ENCODE assay signal across 19 cellular contexts in the genomic region with DNA sequence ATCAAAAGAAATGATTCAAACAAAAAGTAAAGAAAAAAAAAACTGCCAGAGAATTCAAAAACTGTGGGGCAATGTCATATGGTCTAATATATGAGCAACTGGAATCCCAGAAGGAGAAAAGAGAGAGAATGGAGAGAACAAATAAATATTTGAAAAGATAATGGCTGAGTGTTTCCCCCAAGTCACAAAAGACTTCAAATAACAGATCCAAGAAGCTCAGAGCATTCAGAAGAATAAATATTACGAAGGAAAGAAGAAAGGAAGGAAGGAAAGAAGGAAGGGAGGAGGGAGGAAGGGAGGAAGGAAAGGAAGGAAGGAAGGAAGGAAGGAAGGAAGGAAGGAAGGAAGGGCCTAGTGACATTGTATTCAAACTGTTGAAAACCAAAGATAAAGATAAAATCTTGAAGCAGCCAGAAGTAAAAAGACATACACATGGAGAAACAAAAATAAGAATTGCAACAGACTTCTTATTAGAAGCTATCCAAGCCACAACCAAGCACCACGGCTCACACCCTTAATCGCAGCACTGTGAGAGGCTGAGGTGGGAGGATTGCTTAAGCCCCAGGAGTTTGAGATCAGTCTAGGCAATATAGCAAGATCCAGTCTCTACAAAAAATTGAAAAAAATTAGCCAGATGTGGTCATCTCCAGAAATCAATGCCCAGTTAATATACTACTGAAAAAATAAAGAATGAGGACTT.
A peak's percentile ranks its signal among the peaks of the same experiment; 100 is the strongest.
DNase-seq lines count a peak whose midpoint lies in the region; ATAC-seq and TF ChIP-seq lines count a peak whose summit lies in the region.
"Had no signal": no experiment of that assay in that cellular context is flagged by ENCODE, and none has a peak within 500 bp of the region (broad histone marks: within the 10 kb centered on the region; RNA-seq: fewer than 3 reads in every experiment).

No MANE protein-coding gene starts in this region.

- H3K27me3 ChIP-seq in right cardiac atrium (ENCODE audit: control insufficient read depth, insufficient read depth) (no peaks in the 10 kb centered on the region), uterus (no peaks in the 10 kb centered on the region), Peyer's patch (no peaks in the 10 kb centered on the region)

- H3K27me3 Mint-ChIP-seq in activated T-cell treated with anti-CD3 and anti-CD28 coated beads, Interleukin-2, amount 50 U/mL, for 72 hours (ENCODE audit: low read depth) = no peaks in the 10 kb centered on the region
- H3K27me3 Mint-ChIP-seq: activated CD4-positive, alpha-beta memory T cell treated with anti-CD3 and anti-CD28 coated beads, Interleukin-2, amount 10 ng/mL, durations not matched to agents 7 days and 5 days; dendritic cell treated with granulocyte-macrophage colony-stimulating factor and Interleukin-4, amounts not matched to agents 40 ng/mL and 50 ng/mL, for 4 days had no signal

- peak overlapping the region; percentile 64 for H3K27ac Mint-ChIP-seq in activated T-cell treated with anti-CD3 and anti-CD28 coated beads, Interleukin-2, amount 50 U/mL, for 72 hours
- H3K27ac Mint-ChIP-seq: activated CD4-positive, alpha-beta memory T cell treated with anti-CD3 and anti-CD28 coated beads, Interleukin-2, amount 10 ng/mL, durations not matched to agents 7 days and 5 days; activated T-helper 17 cell treated with anti-CD3 and anti-CD28 coated beads, Interleukin-2, amount 50 U/mL, for 72 hours; dendritic cell treated with granulocyte-macrophage colony-stimulating factor and Interleukin-4, amounts not matched to agents 40 ng/mL and 50 ng/mL, for 4 days; naive thymus-derived CD8-positive, alpha-beta T cell had no signal

- DNase-seq in activated T-cell treated with anti-CD3 and anti-CD28 coated beads, Interleukin-2, amount 50 U/mL, for 72 hours = no peak
- DNase-seq in activated T-cell treated with anti-CD3 and anti-CD28 coated beads, Interleukin-2, amount 50 U/mL, for 48 hours = no peak
- DNase-seq in astrocyte of the hippocampus (ENCODE audit: low read depth, low spot score) = peak; percentile 21
- DNase-seq in right cardiac atrium = peak; percentile 32 to 46 (median 32)
- peak; percentile 26 to 29 for DNase-seq in uterus
- DNase-seq in hypothalamus (lab: John Stamatoyannopoulos, UW) = no peak
- DNase-seq in Peyer's patch = no peak
- DNase-seq in NK-92 (lab: John Stamatoyannopoulos, UW; ENCODE audit: unreplicated experiment) = no peak
- DNase-seq: activated CD4-positive, alpha-beta memory T cell treated with anti-CD3 and anti-CD28 coated beads, Interleukin-2, amount 10 ng/mL, durations not matched to agents 7 days and 5 days; anterior cingulate cortex; erythroblast; naive thymus-derived CD8-positive, alpha-beta T cell; NCI-H2107; NK-92 treated with Interleukin-12 subunit alpha and Interleukin-12 subunit beta, amount 100 ng/mL, for 24 hours had no signal

- TF ChIP-seq CTCF in uterus (IDR thresholded peaks at IDR 0.05) (no peak), Peyer's patch (IDR thresholded peaks at IDR 0.05) (no peak)

- no peak overlapping the region for H3K4me3 Mint-ChIP-seq in activated T-cell treated with anti-CD3 and anti-CD28 coated beads, Interleukin-2, amount 50 U/mL, for 72 hours
- H3K4me3 Mint-ChIP-seq: activated CD4-positive, alpha-beta memory T cell treated with anti-CD3 and anti-CD28 coated beads, Interleukin-2, amount 10 ng/mL, durations not matched to agents 7 days and 5 days; activated T-helper 17 cell treated with anti-CD3 and anti-CD28 coated beads, Interleukin-2, amount 50 U/mL, for 72 hours; dendritic cell treated with granulocyte-macrophage colony-stimulating factor and Interleukin-4, amounts not matched to agents 40 ng/mL and 50 ng/mL, for 4 days; naive thymus-derived CD8-positive, alpha-beta T cell had no signal

- H3K9me3 Mint-ChIP-seq in activated T-cell treated with anti-CD3 and anti-CD28 coated beads, Interleukin-2, amount 50 U/mL, for 72 hours = peaks cover 0 to 1% of the 10 kb centered on the region in 2 donors
- H3K9me3 Mint-ChIP-seq: activated CD4-positive, alpha-beta memory T cell treated with anti-CD3 and anti-CD28 coated beads, Interleukin-2, amount 10 ng/mL, durations not matched to agents 7 days and 5 days; dendritic cell treated with granulocyte-macrophage colony-stimulating factor and Interleukin-4, amounts not matched to agents 40 ng/mL and 50 ng/mL, for 4 days had no signal

- no peaks in the 10 kb centered on the region for H3K36me3 Mint-ChIP-seq in activated T-cell treated with anti-CD3 and anti-CD28 coated beads, Interleukin-2, amount 50 U/mL, for 72 hours (ENCODE audit: insufficient read depth in 2 of 2)

- no peaks in the 10 kb centered on the region for H3K4me1 Mint-ChIP-seq in activated T-cell treated with anti-CD3 and anti-CD28 coated beads, Interleukin-2, amount 50 U/mL, for 72 hours (ENCODE audit: low read depth)
- H3K4me1 Mint-ChIP-seq: activated CD4-positive, alpha-beta memory T cell treated with anti-CD3 and anti-CD28 coated beads, Interleukin-2, amount 10 ng/mL, durations not matched to agents 7 days and 5 days; activated T-helper 17 cell treated with anti-CD3 and anti-CD28 coated beads, Interleukin-2, amount 50 U/mL, for 72 hours; naive thymus-derived CD8-positive, alpha-beta T cell had no signal

- intact Hi-C loops in right cardiac atrium (cut with DNase I) (no loop called here), uterus (cut with DNase I; ENCODE audit: low total_unique reads) (no loop called here)

- WGBS in right cardiac atrium = 59% methylated on average over 3 of the region's 3 CpGs

- no peak for ATAC-seq in activated T-cell treated with anti-CD3 and anti-CD28 coated beads, Interleukin-2, amount 50 U/mL, for 72 hours (replicated peaks in 1 of 2)
- ATAC-seq in right cardiac atrium = peak; percentile 54 to 74
- ATAC-seq: activated T-helper 17 cell treated with anti-CD3 and anti-CD28 coated beads, Interleukin-2, amount 50 U/mL, for 72 hours; naive thymus-derived CD8-positive, alpha-beta T cell had no signal

- no peaks in the 10 kb centered on the region for H3K9me3 ChIP-seq in right cardiac atrium (ENCODE audit: control insufficient read depth, low read length)
- H3K9me3 ChIP-seq in uterus = no peaks in the 10 kb centered on the region
- H3K9me3 ChIP-seq in Peyer's patch = no peaks in the 10 kb centered on the region
- H3K9me3 ChIP-seq: A549, thoracic aorta had no signal

- H3K36me3 ChIP-seq in uterus (no peaks in the 10 kb centered on the region), Peyer's patch (no peaks in the 10 kb centered on the region)
- H3K36me3 ChIP-seq: thoracic aorta had no signal

- TF ChIP-seq POLR2A in uterus (IDR thresholded peaks at IDR 0.05) = no peak
- TF ChIP-seq POLR2A in Peyer's patch (IDR thresholded peaks at IDR 0.05) = no peak

- H3K4me3 ChIP-seq in right cardiac atrium (ENCODE audit: low read length) (no peak overlapping the region), uterus (no peak overlapping the region), Peyer's patch (no peak overlapping the region)
- H3K4me3 ChIP-seq: A549, lung, thoracic aorta had no signal

- H3K27ac ChIP-seq in right cardiac atrium (ENCODE audit: low read length) (no peak overlapping the region), uterus (no peak overlapping the region), Peyer's patch (no peak overlapping the region)
- H3K27ac ChIP-seq: thoracic aorta had no signal

- H3K4me1 ChIP-seq in right cardiac atrium (ENCODE audit: control insufficient read depth, insufficient read depth, low read length) (no peaks in the 10 kb centered on the region), uterus (no peaks in the 10 kb centered on the region), Peyer's patch (no peaks in the 10 kb centered on the region)

Comparison
In these comparisons a context has a peak if more than half of its experiments do, and no peak if none do; other contexts are left out.
1. ATAC-seq: peak in right cardiac atrium (2 of 2); none in activated T-cell treated with anti-CD3 and anti-CD28 coated beads, Interleukin-2, amount 50 U/mL, for 72 hours (0 of 2).
2. DNase-seq: peak in astrocyte of the hippocampus (single experiment), right cardiac atrium (3 of 3) and uterus (2 of 2); none in activated T-cell treated with anti-CD3 and anti-CD28 coated beads, Interleukin-2, amount 50 U/mL, for 72 hours (0 of 2), activated T-cell treated with anti-CD3 and anti-CD28 coated beads, Interleukin-2, amount 50 U/mL, for 48 hours (0 of 2), hypothalamus (0 of 51), Peyer's patch (0 of 3) and NK-92 (single experiment).